13 cellular contexts compared by ENCODE assay signal in the genomic region with DNA sequence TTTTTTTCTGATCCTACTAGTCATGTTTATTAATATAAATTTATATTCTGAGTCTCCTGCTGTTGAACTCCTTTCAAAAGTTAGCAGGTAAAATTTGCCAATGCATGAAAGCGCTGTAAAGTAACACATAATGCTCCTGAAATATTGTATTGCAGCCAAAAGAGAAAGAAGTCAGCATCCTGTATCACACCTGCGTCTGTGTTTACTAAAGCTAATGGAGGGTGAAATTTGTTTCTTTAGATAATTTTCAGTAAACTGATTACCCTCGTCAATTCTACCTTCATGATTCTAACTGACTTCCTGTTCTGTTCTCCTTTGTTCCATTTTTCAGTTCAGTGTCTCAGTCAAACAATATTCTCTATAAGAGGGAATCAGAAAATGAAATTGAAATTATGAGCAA.
DNase-seq lines count a peak whose midpoint lies in the region.
"Had no signal": no experiment of that assay in that cellular context is flagged by ENCODE, and none has a peak within 500 bp of the region (broad histone marks: within the 10 kb centered on the region; RNA-seq: fewer than 3 reads in every experiment).

No MANE protein-coding gene starts in this region.

- DNase-seq in DMS53 (lab: John Stamatoyannopoulos, UW) (peak; percentile 90), NCI-H1436 (lab: John Stamatoyannopoulos, UW) (peak; percentile 93), NCI-H2196 (lab: John Stamatoyannopoulos, UW; ENCODE audit: unreplicated experiment) (peak; percentile 68), SHP77 treated with DMSO at 0.1 percent for 48 hours (lab: John Stamatoyannopoulos, UW) (peak; percentile 94), G401 (ENCODE audit: low spot score) (no peak), RKO (ENCODE audit: low spot score) (no peak), COLO829 (ENCODE audit: low spot score) (no peak)
- DNase-seq in NK-92 treated with Interleukin-12 subunit alpha and Interleukin-12 subunit beta, amount 100 ng/mL, for 24 hours (lab: John Stamatoyannopoulos, UW), result no peak
- DNase-seq: activated naive CD4-positive, alpha-beta T cell treated with anti-CD3 and anti-CD28 coated beads, Interleukin-2, amount 10 ng/mL, durations not matched to agents 7 days and 5 days; activated T-cell treated with anti-CD3 and anti-CD28 coated beads, Interleukin-2, amount 50 U/mL, for 4 hours; amygdala; NCI-H226; SW 1271 had no signal

- in situ Hi-C loops in G401 (cut with HindIII; ENCODE audit: low sequenced_read_pairs), result no loop called here

Comparison
In these comparisons a context has a peak if more than half of its experiments do, and no peak if none do; other contexts are left out.
1. DNase-seq: peak in DMS53 (single experiment), NCI-H1436 (single experiment), NCI-H2196 (single experiment) and SHP77 treated with DMSO at 0.1 percent for 48 hours (single experiment); none in NK-92 treated with Interleukin-12 subunit alpha and Interleukin-12 subunit beta, amount 100 ng/mL, for 24 hours (single experiment), G401 (single experiment), RKO (single experiment) and COLO829 (single experiment).